Comparison of ENCODE assay signal across 1 cellular context in genomic region chr4:80150387-80151173, GRCh38.
TF ChIP-seq lines count a peak whose summit lies in the region.

No MANE protein-coding gene starts in this region.

TF ChIP-seq in K562, 482 proteins besides CTCF, POLR2A, EP300 and RAD21 (continued from another document):
- TF ChIP-seq EP400 (IDR thresholded peaks at IDR 0.05): no peak
- no peak for TF ChIP-seq NFIC (IDR thresholded peaks at IDR 0.05)
- TF ChIP-seq C11orf30 (IDR thresholded peaks at IDR 0.05; ENCODE audit: low read depth): 0 out of 2 replicates have a peak, but pooled peaks have one; percentile 55
